Comparison of ENCODE assay signal across 9 cellular contexts in genomic region chr1:51237714-51238403, GRCh38. TPM values are rescaled to one million over a fixed set of nuclear protein-coding genes. Genes with fewer than 3 reads are reported as not detected.
A peak's percentile ranks its signal among the peaks of the same experiment; 100 is the strongest.
DNase-seq lines count a peak whose midpoint lies in the region; ATAC-seq and TF ChIP-seq lines count a peak whose summit lies in the region.
"Had no signal": no experiment of that assay in that cellular context is flagged by ENCODE, and none has a peak within 500 bp of the region (broad histone marks: within the 10 kb centered on the region; RNA-seq: fewer than 3 reads in every experiment).

No MANE protein-coding gene starts in this region.

- H3K27me3 ChIP-seq in AG04450 (ENCODE audit: control insufficient read depth, insufficient read depth, low read length): no peaks in the 10 kb centered on the region
- H3K27me3 ChIP-seq in brain microvascular endothelial cell (replicated peaks): no peaks in the 10 kb centered on the region

- POLR2A ChIA-PET in AG04450 (lab: Yijun Ruan, JAX): no interaction called here

- H3K9me3 Mint-ChIP-seq in natural killer cell treated with Interleukin-12 subunit alpha and Interleukin-12 subunit beta and Interleukin-15 and Interleukin-18, amount 100 ng/mL, for 72 hours: no peaks in the 10 kb centered on the region
- no peaks in the 10 kb centered on the region for H3K9me3 Mint-ChIP-seq in mesothelial cell of epicardium
- H3K9me3 Mint-ChIP-seq: stimulated activated naive B cell treated with anti-CD40 and anti-IgM and Interleukin-4, amounts not matched to agents 10 μg/mL and 1 μg/mL and 100 μg/mL, for 72 hours had no signal

- no peaks in the 10 kb centered on the region for H3K27me3 Mint-ChIP-seq in natural killer cell treated with Interleukin-12 subunit alpha and Interleukin-12 subunit beta and Interleukin-15 and Interleukin-18, amount 100 ng/mL, for 72 hours
- H3K27me3 Mint-ChIP-seq in mesothelial cell of epicardium (ENCODE audit: low read depth): no peaks in the 10 kb centered on the region

- H3K36me3 ChIP-seq in brain microvascular endothelial cell (replicated peaks): peaks cover 2% of the 10 kb centered on the region

- peaks cover 34 to 38% of the 10 kb centered on the region in 2 donors for H3K4me1 Mint-ChIP-seq in natural killer cell treated with Interleukin-12 subunit alpha and Interleukin-12 subunit beta and Interleukin-15 and Interleukin-18, amount 100 ng/mL, for 72 hours (ENCODE audit: low read depth in 2 of 2)
- peaks cover 33% of the 10 kb centered on the region for H3K4me1 Mint-ChIP-seq in mesothelial cell of epicardium

- TF ChIP-seq CTCF in AG04450 (IDR thresholded peaks at IDR 0.05; ENCODE audit: low read depth, low read length): no peak
- no peak for TF ChIP-seq CTCF in brain microvascular endothelial cell (IDR thresholded peaks at IDR 0.05; ENCODE audit: low read depth, low read length, missing control alignments)
- TF ChIP-seq CTCF in mesothelial cell of epicardium (IDR thresholded peaks at IDR 0.05; ENCODE audit: unreplicated experiment): no peak

- peak overlapping the region; percentile 98 for H3K4me3 ChIP-seq in AG04450 (ENCODE audit: low read depth, low read length)
- peak overlapping the region; percentile 96 for H3K4me3 ChIP-seq in brain microvascular endothelial cell (ENCODE audit: low read depth, low read length)

- no peaks in the 10 kb centered on the region for H3K36me3 Mint-ChIP-seq in natural killer cell treated with Interleukin-12 subunit alpha and Interleukin-12 subunit beta and Interleukin-15 and Interleukin-18, amount 100 ng/mL, for 72 hours
- H3K36me3 Mint-ChIP-seq in mesothelial cell of epicardium: no peaks in the 10 kb centered on the region

- DNase-seq in AG04450 (ENCODE audit: low read depth, low spot score): no peak
- DNase-seq in HT-29 (ENCODE audit: low spot score): peak; percentile 39
- DNase-seq in brain microvascular endothelial cell: peak; percentile 13
- peak; percentile 37 to 49 for DNase-seq in lung microvascular endothelial cell (ENCODE audit: low read depth in 2 of 2)
- DNase-seq in natural killer cell treated with Interleukin-12 subunit alpha and Interleukin-12 subunit beta and Interleukin-15 and Interleukin-18, amount 100 ng/mL, for 72 hours (ENCODE audit: low spot score): no peak
- no peak for DNase-seq in SKM-1 (lab: John Stamatoyannopoulos, UW; ENCODE audit: unreplicated experiment)
- DNase-seq in mesothelial cell of epicardium (ENCODE audit: low spot score in 2 of 2, unreplicated experiment in 2 of 2): no peak
- DNase-seq: stimulated activated naive B cell treated with anti-CD40 and anti-IgM and Interleukin-4, amounts not matched to agents 10 μg/mL and 1 μg/mL and 100 μg/mL, for 72 hours had no signal

- H3K27ac Mint-ChIP-seq in natural killer cell treated with Interleukin-12 subunit alpha and Interleukin-12 subunit beta and Interleukin-15 and Interleukin-18, amount 100 ng/mL, for 72 hours: no peak overlapping the region
- H3K27ac Mint-ChIP-seq in mesothelial cell of epicardium: no peak overlapping the region
- H3K27ac Mint-ChIP-seq: stimulated activated naive B cell treated with anti-CD40 and anti-IgM and Interleukin-4, amounts not matched to agents 10 μg/mL and 1 μg/mL and 100 μg/mL, for 72 hours had no signal

- CTCF ChIA-PET in AG04450 (lab: Charles Lee): interaction anchor here (2.1 kb wide), 1 partner anchor 365 kb away, joined by 4 read pairs; no protein-coding TSS in a partner anchor

- H3K27ac ChIP-seq in AG04450 (ENCODE audit: low read depth, low read length) (peak overlapping the region; percentile 33), brain microvascular endothelial cell (peak overlapping the region; percentile 86)

- in situ Hi-C loops in brain microvascular endothelial cell (cut with HindIII; ENCODE audit: low pct_ligation_motif_present, low sequenced_read_pairs): no loop called here

- no peak for ATAC-seq in natural killer cell treated with Interleukin-12 subunit alpha and Interleukin-12 subunit beta and Interleukin-15 and Interleukin-18, amount 100 ng/mL, for 72 hours
- no peak for ATAC-seq in GM21360 (IDR thresholded peaks at IDR 0.05; ENCODE audit: unreplicated experiment)
- ATAC-seq: stimulated activated naive B cell treated with anti-CD40 and anti-IgM and Interleukin-4, amounts not matched to agents 10 μg/mL and 1 μg/mL and 100 μg/mL, for 72 hours had no signal

- no peak overlapping the region for H3K4me3 Mint-ChIP-seq in natural killer cell treated with Interleukin-12 subunit alpha and Interleukin-12 subunit beta and Interleukin-15 and Interleukin-18, amount 100 ng/mL, for 72 hours
- H3K4me3 Mint-ChIP-seq in mesothelial cell of epicardium: no peak overlapping the region
- H3K4me3 Mint-ChIP-seq: stimulated activated naive B cell treated with anti-CD40 and anti-IgM and Interleukin-4, amounts not matched to agents 10 μg/mL and 1 μg/mL and 100 μg/mL, for 72 hours had no signal

- no peaks in the 10 kb centered on the region; the same call in 1 of the 2 replicates for H3K9me3 ChIP-seq in AG04450 (ENCODE audit: control insufficient read depth, insufficient read depth, low read length)

RNA-seq across cellular contexts. Expression of gene RNF11, which starts 1.8 kb away (rescaled TPM):
- polyA plus RNA-seq in AG04450 (2011; rRNA removed): 136 and 163 TPM in 2 replicates
- 83.3 and 99.6 TPM in 2 replicates for polyA minus RNA-seq in AG04450 (2011; rRNA and poly(A)+ RNA removed)
- 40.2 and 55.8 TPM in 2 replicates for total RNA-seq in HT-29 (2014; rRNA removed; shearing (Covaris generic))
- 83.5 and 134 TPM in 2 replicates for total RNA-seq in lung microvascular endothelial cell
- total RNA-seq in natural killer cell treated with Interleukin-12 subunit alpha and Interleukin-12 subunit beta and Interleukin-15 and Interleukin-18, amount 100 ng/mL, for 72 hours: 10 to 100 TPM; 44.0 to 56.7 TPM
- total RNA-seq in mesothelial cell of epicardium: 68.5 to 76.7 TPM (median 71.2 TPM) in 3 replicates

Comparison
In these comparisons a context has a peak if more than half of its experiments do, and no peak if none do; other contexts are left out.
1. DNase-seq: peak in HT-29 (single experiment), brain microvascular endothelial cell (single experiment) and lung microvascular endothelial cell (2 of 2); none in AG04450 (single experiment), natural killer cell treated with Interleukin-12 subunit alpha and Interleukin-12 subunit beta and Interleukin-15 and Interleukin-18, amount 100 ng/mL, for 72 hours (single experiment), SKM-1 (single experiment) and mesothelial cell of epicardium (0 of 2).